15 cellular contexts compared by ENCODE assay signal in the genomic region with DNA sequence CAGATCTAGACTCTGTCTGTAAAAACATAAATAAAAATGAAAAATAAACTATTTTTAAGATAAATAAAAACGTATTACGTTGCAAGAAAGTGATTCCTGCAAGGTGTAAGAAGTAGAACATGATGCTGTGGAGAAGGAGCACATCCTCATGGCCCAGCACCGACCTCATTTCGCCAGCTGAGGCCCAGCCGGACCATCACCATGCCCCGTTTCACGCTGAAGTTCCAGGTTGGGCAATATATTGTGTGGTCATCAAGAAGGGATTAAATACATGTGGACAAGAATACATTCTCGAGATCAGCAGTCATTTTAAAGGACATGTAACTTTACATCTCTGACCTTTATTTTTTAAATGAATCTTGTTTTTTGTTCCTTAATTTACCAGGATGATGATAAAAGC. TPM values are rescaled to one million over a fixed set of nuclear protein-coding genes. Genes with fewer than 3 reads are reported as not detected.
DNase-seq lines count a peak whose midpoint lies in the region; ATAC-seq and TF ChIP-seq lines count a peak whose summit lies in the region.
"Had no signal": no experiment of that assay in that cellular context is flagged by ENCODE, and none has a peak within 500 bp of the region (broad histone marks: within the 10 kb centered on the region; RNA-seq: fewer than 3 reads in every experiment).

No MANE protein-coding gene starts in this region.

- H3K4me1 ChIP-seq in endodermal cell (ENCODE audit: control insufficient read depth, insufficient read depth, low read length): no peaks in the 10 kb centered on the region
- H3K4me1 ChIP-seq in foreskin keratinocyte: no peaks in the 10 kb centered on the region
- H3K4me1 ChIP-seq: HAP-1 had no signal

- peaks cover 86% of the 10 kb centered on the region for H3K36me3 Mint-ChIP-seq in endodermal cell (ENCODE audit: low read depth)

- no peaks in the 10 kb centered on the region for H3K27me3 ChIP-seq in endodermal cell (ENCODE audit: control insufficient read depth, insufficient read depth, low read length, poor library complexity, severe bottlenecking)
- no peaks in the 10 kb centered on the region for H3K27me3 ChIP-seq in foreskin keratinocyte

- H3K4me3 Mint-ChIP-seq in endodermal cell: no peak overlapping the region
- H3K4me3 Mint-ChIP-seq: CD4-positive, alpha-beta memory T cell; HFFc6 had no signal

- no peak for TF ChIP-seq POLR2A in erythroblast (IDR thresholded peaks at IDR 0.05; ENCODE audit: low read length)

- 93 to 98% methylated on average over 3 to 8 of the region's 8 CpGs for WGBS in endodermal cell (ENCODE audit: insufficient coverage in 1 of 2, insufficient read length in 1 of 2), 2 experiments

- H3K36me3 ChIP-seq in SK-N-MC (ENCODE audit: insufficient read depth, low read length) (peaks cover 77% of the 10 kb centered on the region), endodermal cell (ENCODE audit: control insufficient read depth, insufficient read depth, low read length) (peaks cover 91% of the 10 kb centered on the region)

- H3K9ac ChIP-seq in SK-N-MC (ENCODE audit: insufficient read length): no peak overlapping the region
- no peak overlapping the region for H3K9ac ChIP-seq in endodermal cell (ENCODE audit: extremely low read depth, low read length, poor library complexity, severe bottlenecking)

- ATAC-seq in left lobe of liver: no peak
- no peak for ATAC-seq in foreskin keratinocyte

- TF ChIP-seq CTCF in endodermal cell (conservative IDR thresholded peaks at IDR 0.05): no peak
- TF ChIP-seq CTCF in foreskin keratinocyte (conservative IDR thresholded peaks at IDR 0.05): no peak

- DNase-seq in SK-N-MC (ENCODE audit: low read depth, low spot score) (no peak), endodermal cell (no peak), mesenteric fat pad (ENCODE audit: low spot score) (peak; percentile 53), left lobe of liver (ENCODE audit: low spot score) (no peak), foreskin keratinocyte (no peak), NCI-H146 (lab: John Stamatoyannopoulos, UW) (no peak), erythroblast (lab: John Stamatoyannopoulos, UW) (no peak)
- DNase-seq: C1 segment of cervical spinal cord; CD4-positive, alpha-beta memory T cell; COR-L47; DMS153; DND-41; GOT3; HFFc6 had no signal

- H3K9me3 Mint-ChIP-seq in endodermal cell: no peaks in the 10 kb centered on the region
- H3K9me3 Mint-ChIP-seq: CD4-positive, alpha-beta memory T cell; HFFc6 had no signal

- H3K4me1 Mint-ChIP-seq in endodermal cell: peaks cover 14% of the 10 kb centered on the region
- H3K4me1 Mint-ChIP-seq: CD4-positive, alpha-beta memory T cell had no signal

- H3K4me3 ChIP-seq in SK-N-MC (no peak overlapping the region), endodermal cell (ENCODE audit: low read length) (no peak overlapping the region)
- H3K4me3 ChIP-seq: HAP-1 had no signal

- no peaks in the 10 kb centered on the region for H3K27me3 Mint-ChIP-seq in endodermal cell (ENCODE audit: insufficient read depth)
- H3K27me3 Mint-ChIP-seq: CD4-positive, alpha-beta memory T cell had no signal

- no peaks in the 10 kb centered on the region for H3K9me3 ChIP-seq in SK-N-MC (ENCODE audit: low read depth, low read length)
- H3K9me3 ChIP-seq in endodermal cell (ENCODE audit: control insufficient read depth, low read length): no peaks in the 10 kb centered on the region
- H3K9me3 ChIP-seq: HAP-1 had no signal

- H3K27ac ChIP-seq in SK-N-MC (peak overlapping the region; percentile 57; the same call in 1 of the 2 replicates), endodermal cell (ENCODE audit: low read depth, low read length) (peak overlapping the region; percentile 4), foreskin keratinocyte (no peak overlapping the region)

- H3K27ac Mint-ChIP-seq in endodermal cell: no peak overlapping the region
- H3K27ac Mint-ChIP-seq: HFFc6 had no signal

RNA-seq across cellular contexts. Expression of a gene that starts 20.7 kb away (rescaled TPM):
- total RNA-seq in endodermal cell (100 to 1,000 TPM; 282 to 283 TPM), mesenteric fat pad (232 TPM), left lobe of liver (71.9 TPM), foreskin keratinocyte (256 and 264 TPM in 2 replicates)
- 150 TPM for polyA plus RNA-seq in endodermal cell (2013, experiment 1 of 2)
- 132 TPM for polyA plus RNA-seq in endodermal cell (2013, experiment 2 of 2)
- polyA plus RNA-seq in foreskin keratinocyte: 134 and 144 TPM in 2 replicates
